In the genomic region with DNA sequence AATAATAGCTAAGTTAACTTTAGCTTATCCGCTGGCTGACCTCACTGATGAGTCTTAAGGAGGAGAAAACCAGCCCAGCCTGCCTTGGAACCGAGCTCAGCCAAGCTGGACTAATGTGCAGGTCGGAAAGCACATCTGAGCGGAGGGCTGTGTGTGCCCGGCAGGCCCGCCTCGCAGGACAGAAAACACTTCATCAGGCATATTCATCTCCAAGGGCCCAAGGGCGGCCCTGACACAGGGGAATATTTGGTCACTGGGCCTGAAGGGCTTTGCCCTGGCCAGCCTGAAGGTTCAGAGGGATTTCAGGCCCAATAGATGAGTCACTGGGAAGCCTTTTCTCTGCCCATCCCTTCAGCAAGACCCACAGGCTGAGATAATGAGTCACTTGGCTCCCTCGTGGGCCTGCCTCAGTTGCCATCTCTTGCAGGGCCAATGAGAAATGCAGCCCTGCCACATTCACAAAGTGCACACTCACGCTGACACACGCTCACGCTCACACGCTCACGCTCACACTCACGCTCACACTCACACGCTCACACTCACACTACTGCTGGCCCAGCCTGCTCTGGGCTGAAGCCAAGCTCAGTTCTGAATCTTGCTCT, we compare ENCODE assay signal across 12 cellular contexts.
DNase-seq lines count a peak whose midpoint lies in the region; ATAC-seq and TF ChIP-seq lines count a peak whose summit lies in the region.
"Had no signal": no experiment of that assay in that cellular context is flagged by ENCODE, and none has a peak within 500 bp of the region (broad histone marks: within the 10 kb centered on the region; RNA-seq: fewer than 3 reads in every experiment).

No MANE protein-coding gene starts in this region.

- TF ChIP-seq CTCF in coronary artery (IDR thresholded peaks at IDR 0.05) (no peak), omental fat pad (IDR thresholded peaks at IDR 0.05) (no peak)

- no peak overlapping the region for H3K4me3 ChIP-seq in coronary artery

- H3K27ac ChIP-seq in coronary artery, result peak overlapping the region in 1 of 2 donors; percentile 9

- DNase-seq in AG20443 (ENCODE audit: low spot score), result peak; percentile 83
- peak; percentile 28 for DNase-seq in LoVo (ENCODE audit: low spot score)
- peak; percentile 72 for DNase-seq in coronary artery (ENCODE audit: low spot score)
- no peak for DNase-seq in omental fat pad (ENCODE audit: low spot score)
- DNase-seq in central memory CD4-positive, alpha-beta T cell, result no peak
- no peak for DNase-seq in HuH-7.5 (ENCODE audit: low spot score)
- DNase-seq: activated CD8-positive, alpha-beta T cell treated with anti-CD3 and anti-CD28 coated beads, Interleukin-2, amount 10 ng/mL, durations not matched to agents 7 days and 5 days; CD8-positive, alpha-beta T cell; foreskin melanocyte; NCI-H510A had no signal

- ATAC-seq in omental fat pad (ENCODE audit: low FRiP score) (peak; percentile 51), HG03378 (IDR thresholded peaks at IDR 0.05; ENCODE audit: unreplicated experiment) (no peak), HG02970 (IDR thresholded peaks at IDR 0.05; ENCODE audit: low FRiP score, unreplicated experiment) (no peak)
- ATAC-seq: activated CD8-positive, alpha-beta T cell treated with anti-CD3 and anti-CD28 coated beads, Interleukin-2, amount 10 ng/mL, durations not matched to agents 7 days and 5 days; CD8-positive, alpha-beta T cell had no signal

Comparison
In these comparisons a context has a peak if more than half of its experiments do, and no peak if none do; other contexts are left out.
1. DNase-seq: peak in AG20443 (single experiment), LoVo (single experiment) and coronary artery (single experiment); none in omental fat pad (single experiment), central memory CD4-positive, alpha-beta T cell (single experiment) and HuH-7.5 (single experiment).